In the genomic region with DNA sequence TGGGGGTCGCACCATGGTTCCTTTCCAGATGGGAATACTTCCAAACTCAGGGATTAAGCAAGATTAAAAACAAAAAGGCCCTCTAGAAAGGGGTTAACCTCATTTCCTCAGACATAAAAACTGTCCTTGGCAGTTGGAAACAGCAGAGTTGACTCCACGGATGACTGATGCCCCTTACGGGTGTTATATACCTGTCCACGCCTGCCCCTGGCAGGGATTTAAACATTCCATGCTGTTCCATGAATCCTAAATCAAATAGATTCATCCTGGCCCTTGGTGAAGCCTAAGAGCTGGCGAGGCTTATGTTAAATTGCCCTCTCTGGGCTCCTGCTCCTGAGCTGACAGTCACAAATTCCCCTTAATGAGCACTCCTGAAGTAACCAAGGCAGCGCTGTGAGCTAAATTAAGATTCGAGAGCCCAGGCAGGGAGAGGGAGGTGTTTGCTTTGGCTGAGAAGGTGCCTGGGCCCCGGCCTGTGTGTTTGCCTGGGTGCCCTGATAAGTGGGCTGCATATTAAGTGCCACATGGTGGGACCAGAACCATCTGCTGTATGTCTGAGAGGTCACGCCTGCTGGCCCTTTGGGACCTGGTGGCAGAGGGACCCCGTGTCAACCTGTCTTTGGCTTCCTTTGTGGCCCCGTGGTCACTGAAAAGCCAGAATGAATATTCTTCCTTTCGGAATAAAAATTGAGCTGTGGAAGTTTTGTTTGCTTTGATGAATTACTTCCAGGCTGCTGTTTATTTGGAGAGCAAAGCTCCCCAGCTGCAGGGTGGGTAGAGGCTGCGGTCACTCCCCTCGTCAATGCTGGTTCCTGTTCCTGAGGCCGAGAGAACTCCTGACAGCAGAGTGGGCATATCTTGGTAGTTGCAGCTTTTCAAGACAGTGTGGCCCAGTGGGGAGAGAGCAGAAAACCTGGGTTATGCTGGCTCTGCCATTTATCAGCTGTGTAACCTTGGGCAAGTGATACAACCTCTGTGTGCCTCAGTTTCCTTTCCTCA, we compare ENCODE assay signal across 1 cellular context.
TF ChIP-seq lines count a peak whose summit lies in the region.

No MANE protein-coding gene starts in this region.

TF ChIP-seq in GM23338, 12 proteins besides CTCF, POLR2A, EP300 and RAD21 (continued from another document):
- TF ChIP-seq ZNF331 (CRISPR knock-in tag; IDR thresholded peaks at IDR 0.05; ENCODE audit: low read depth), result no peak
- TF ChIP-seq JUNB (IDR thresholded peaks at IDR 0.05; ENCODE audit: unreplicated experiment), result no peak
- no peak for TF ChIP-seq EZH2phosphoT487 (IDR thresholded peaks at IDR 0.05; ENCODE audit: unreplicated experiment)
- TF ChIP-seq, protein P1, sequence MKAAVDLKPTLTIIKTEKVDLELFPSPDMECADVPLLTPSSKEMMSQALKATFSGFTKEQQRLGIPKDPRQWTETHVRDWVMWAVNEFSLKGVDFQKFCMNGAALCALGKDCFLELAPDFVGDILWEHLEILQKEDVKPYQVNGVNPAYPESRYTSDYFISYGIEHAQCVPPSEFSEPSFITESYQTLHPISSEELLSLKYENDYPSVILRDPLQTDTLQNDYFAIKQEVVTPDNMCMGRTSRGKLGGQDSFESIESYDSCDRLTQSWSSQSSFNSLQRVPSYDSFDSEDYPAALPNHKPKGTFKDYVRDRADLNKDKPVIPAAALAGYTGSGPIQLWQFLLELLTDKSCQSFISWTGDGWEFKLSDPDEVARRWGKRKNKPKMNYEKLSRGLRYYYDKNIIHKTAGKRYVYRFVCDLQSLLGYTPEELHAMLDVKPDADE (IDR thresholded peaks at IDR 0.05), result no peak
- TF ChIP-seq REST (IDR thresholded peaks at IDR 0.05; ENCODE audit: unreplicated experiment), result no peak
- TF ChIP-seq EZH2 (IDR thresholded peaks at IDR 0.05; ENCODE audit: low read depth, unreplicated experiment), result no peak
- no peak for TF ChIP-seq NANOG (IDR thresholded peaks at IDR 0.05; ENCODE audit: borderline replicate concordance)
